Comparison of ENCODE assay signal across 7 cellular contexts in the genomic region with DNA sequence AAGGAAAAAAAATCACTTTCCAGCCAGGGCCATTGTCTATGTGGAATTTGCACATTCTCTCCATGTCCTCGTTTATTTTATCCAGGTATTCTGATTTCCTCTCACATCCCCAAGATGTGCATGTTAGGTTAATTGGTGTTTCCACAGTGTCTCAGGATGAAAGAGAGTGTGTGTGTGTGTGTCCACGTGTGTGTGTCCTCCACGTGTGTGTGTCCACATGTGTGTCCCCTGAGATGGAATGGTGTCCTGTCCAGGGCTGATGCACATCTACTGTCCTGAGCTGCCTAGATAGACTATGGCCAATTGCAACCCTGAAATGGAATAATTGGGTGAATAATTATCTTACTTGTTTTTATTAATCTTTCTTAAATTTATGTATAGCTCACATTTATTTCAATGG.
"Had no signal": no experiment of that assay in that cellular context is flagged by ENCODE, and none has a peak within 500 bp of the region (broad histone marks: within the 10 kb centered on the region; RNA-seq: fewer than 3 reads in every experiment).

No MANE protein-coding gene starts in this region.

- H3K4me3 ChIP-seq: K562 had no signal

- DNase-seq: IMR-90, KBM-7, KG1 had no signal

- ATAC-seq: K562 had no signal

- H3K27me3 Mint-ChIP-seq: IgD-negative memory B cell had no signal

- H3K4me1 Mint-ChIP-seq: IgD-negative memory B cell had no signal

- H3K27ac Mint-ChIP-seq: IgD-negative memory B cell had no signal

- H3K36me3 Mint-ChIP-seq: IgD-negative memory B cell had no signal

- H3K27ac ChIP-seq: HL-60 had no signal

- H3K4me3 Mint-ChIP-seq: IgD-negative memory B cell had no signal

- FAIRE-seq: HTR-8/SVneo, K562 had no signal
